ENCODE assay signal across 1 cellular context in the genomic region with DNA sequence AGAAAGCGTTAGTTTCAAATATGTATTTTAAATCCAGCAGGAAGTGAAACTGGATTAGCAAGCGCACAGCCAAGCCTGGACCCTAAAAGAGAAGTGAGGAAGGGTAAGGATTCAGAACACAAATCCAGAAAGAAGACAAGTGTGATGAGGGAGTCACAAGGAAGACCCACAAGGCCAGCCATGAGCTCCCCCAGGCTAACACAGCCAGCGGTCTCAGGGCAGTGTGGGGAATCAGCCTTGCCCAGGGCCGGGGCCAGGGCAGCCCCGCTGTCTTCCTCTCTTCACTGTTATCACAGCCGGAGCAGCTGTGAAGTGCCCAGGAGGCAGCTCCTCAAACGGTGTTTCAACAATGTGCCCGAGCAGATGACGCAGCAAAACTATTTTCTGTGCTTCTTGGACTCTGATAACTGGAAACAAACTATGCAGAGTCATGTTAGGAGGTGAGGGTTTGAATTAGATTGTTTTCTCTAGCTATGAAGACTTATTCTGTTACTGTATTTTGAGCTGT.
TF ChIP-seq lines count a peak whose summit lies in the region.

No MANE protein-coding gene starts in this region.

TF ChIP-seq in GM23338, 12 proteins besides CTCF, POLR2A, EP300 and RAD21 (continued from another document):
- TF ChIP-seq, protein P1, sequence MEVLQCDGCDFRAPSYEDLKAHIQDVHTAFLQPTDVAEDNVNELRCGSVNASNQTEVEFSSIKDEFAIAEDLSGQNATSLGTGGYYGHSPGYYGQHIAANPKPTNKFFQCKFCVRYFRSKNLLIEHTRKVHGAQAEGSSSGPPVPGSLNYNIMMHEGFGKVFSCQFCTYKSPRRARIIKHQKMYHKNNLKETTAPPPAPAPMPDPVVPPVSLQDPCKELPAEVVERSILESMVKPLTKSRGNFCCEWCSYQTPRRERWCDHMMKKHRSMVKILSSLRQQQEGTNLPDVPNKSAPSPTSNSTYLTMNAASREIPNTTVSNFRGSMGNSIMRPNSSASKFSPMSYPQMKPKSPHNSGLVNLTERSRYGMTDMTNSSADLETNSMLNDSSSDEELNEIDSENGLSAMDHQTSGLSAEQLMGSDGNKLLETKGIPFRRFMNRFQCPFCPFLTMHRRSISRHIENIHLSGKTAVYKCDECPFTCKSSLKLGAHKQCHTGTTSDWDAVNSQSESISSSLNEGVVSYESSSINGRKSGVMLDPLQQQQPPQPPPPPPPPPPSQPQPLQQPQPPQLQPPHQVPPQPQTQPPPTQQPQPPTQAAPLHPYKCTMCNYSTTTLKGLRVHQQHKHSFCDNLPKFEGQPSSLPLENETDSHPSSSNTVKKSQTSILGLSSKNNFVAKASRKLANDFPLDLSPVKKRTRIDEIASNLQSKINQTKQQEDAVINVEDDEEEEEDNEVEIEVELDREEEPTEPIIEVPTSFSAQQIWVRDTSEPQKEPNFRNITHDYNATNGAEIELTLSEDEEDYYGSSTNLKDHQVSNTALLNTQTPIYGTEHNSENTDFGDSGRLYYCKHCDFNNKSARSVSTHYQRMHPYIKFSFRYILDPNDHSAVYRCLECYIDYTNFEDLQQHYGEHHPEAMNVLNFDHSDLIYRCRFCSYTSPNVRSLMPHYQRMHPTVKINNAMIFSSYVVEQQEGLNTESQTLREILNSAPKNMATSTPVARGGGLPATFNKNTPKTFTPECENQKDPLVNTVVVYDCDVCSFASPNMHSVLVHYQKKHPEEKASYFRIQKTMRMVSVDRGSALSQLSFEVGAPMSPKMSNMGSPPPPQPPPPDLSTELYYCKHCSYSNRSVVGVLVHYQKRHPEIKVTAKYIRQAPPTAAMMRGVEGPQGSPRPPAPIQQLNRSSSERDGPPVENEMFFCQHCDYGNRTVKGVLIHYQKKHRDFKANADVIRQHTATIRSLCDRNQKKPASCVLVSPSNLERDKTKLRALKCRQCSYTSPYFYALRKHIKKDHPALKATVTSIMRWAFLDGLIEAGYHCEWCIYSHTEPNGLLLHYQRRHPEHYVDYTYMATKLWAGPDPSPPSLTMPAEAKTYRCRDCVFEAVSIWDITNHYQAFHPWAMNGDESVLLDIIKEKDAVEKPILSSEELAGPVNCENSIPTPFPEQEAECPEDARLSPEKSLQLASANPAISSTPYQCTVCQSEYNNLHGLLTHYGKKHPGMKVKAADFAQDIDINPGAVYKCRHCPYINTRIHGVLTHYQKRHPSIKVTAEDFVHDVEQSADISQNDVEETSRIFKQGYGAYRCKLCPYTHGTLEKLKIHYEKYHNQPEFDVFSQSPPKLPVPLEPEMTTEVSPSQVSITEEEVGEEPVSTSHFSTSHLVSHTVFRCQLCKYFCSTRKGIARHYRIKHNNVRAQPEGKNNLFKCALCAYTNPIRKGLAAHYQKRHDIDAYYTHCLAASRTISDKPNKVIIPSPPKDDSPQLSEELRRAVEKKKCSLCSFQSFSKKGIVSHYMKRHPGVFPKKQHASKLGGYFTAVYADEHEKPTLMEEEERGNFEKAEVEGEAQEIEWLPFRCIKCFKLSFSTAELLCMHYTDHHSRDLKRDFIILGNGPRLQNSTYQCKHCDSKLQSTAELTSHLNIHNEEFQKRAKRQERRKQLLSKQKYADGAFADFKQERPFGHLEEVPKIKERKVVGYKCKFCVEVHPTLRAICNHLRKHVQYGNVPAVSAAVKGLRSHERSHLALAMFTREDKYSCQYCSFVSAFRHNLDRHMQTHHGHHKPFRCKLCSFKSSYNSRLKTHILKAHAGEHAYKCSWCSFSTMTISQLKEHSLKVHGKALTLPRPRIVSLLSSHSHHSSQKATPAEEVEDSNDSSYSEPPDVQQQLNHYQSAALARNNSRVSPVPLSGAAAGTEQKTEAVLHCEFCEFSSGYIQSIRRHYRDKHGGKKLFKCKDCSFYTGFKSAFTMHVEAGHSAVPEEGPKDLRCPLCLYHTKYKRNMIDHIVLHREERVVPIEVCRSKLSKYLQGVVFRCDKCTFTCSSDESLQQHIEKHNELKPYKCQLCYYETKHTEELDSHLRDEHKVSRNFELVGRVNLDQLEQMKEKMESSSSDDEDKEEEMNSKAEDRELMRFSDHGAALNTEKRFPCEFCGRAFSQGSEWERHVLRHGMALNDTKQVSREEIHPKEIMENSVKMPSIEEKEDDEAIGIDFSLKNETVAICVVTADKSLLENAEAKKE (CRISPR knock-in tag; IDR thresholded peaks at IDR 0.05): no peak
- TF ChIP-seq NANOG (IDR thresholded peaks at IDR 0.05; ENCODE audit: borderline replicate concordance) (no peak), ETS1 (IDR thresholded peaks at IDR 0.05) (no peak), ZNF114 (CRISPR knock-in tag; IDR thresholded peaks at IDR 0.05) (no peak), EZH2phosphoT487 (IDR thresholded peaks at IDR 0.05; ENCODE audit: unreplicated experiment) (no peak), POLR2AphosphoS5 (IDR thresholded peaks at IDR 0.05; ENCODE audit: low read depth) (no peak), EZH2 (IDR thresholded peaks at IDR 0.05; ENCODE audit: low read depth, unreplicated experiment) (no peak)
